ENCODE assay signal across 10 cellular contexts in genomic region chr6:75612921-75613534, GRCh38. TPM values are rescaled to one million over a fixed set of nuclear protein-coding genes. Genes with fewer than 3 reads are reported as not detected.
A peak's percentile ranks its signal among the peaks of the same experiment; 100 is the strongest.
DNase-seq lines count a peak whose midpoint lies in the region; ATAC-seq, FAIRE-seq and TF ChIP-seq lines count a peak whose summit lies in the region.
"Had no signal": no experiment of that assay in that cellular context is flagged by ENCODE, and none has a peak within 500 bp of the region (broad histone marks: within the 10 kb centered on the region; RNA-seq: fewer than 3 reads in every experiment).

No MANE protein-coding gene starts in this region.

- no peaks in the 10 kb centered on the region for H3K9me3 Mint-ChIP-seq in activated B cell treated with CpG ODN at 0.5 μM for 24 hours

- intact Hi-C loops in activated B cell treated with CpG ODN at 0.5 μM for 24 hours (cut with micrococcal nuclease) = loop anchor here (1.0 kb wide), 1 partner anchor 8 kb away; no protein-coding TSS in a partner anchor
- intact Hi-C loops in left cardiac atrium (cut with DNase I) = no loop called here
- intact Hi-C loops in lower leg skin (cut with DNase I; ENCODE audit: low total_unique reads) = no loop called here

- peak overlapping the region; percentile 35 for H3K4me3 Mint-ChIP-seq in activated B cell treated with CpG ODN at 0.5 μM for 24 hours

- CTCF ChIA-PET in activated B cell treated with CpG ODN at 0.5 μM for 24 hours (lab: Charles Lee) (no interaction called here), SK-N-SH (lab: Yijun Ruan, JAX) (no interaction called here)

- H3K27ac Mint-ChIP-seq in activated B cell treated with CpG ODN at 0.5 μM for 24 hours = no peak overlapping the region

- H3K79me2 ChIP-seq in SK-N-SH (ENCODE audit: insufficient read depth) = peaks cover 100% of the 10 kb centered on the region

- H3K27me3 ChIP-seq in skeletal muscle tissue (ENCODE audit: control insufficient read depth in 3 of 3, insufficient read depth in 3 of 3, low read length in 3 of 3) (no peaks in the 10 kb centered on the region), SK-N-SH (ENCODE audit: insufficient read depth) (no peaks in the 10 kb centered on the region)

- POLR2A ChIA-PET in activated B cell treated with CpG ODN at 0.5 μM for 24 hours (lab: Charles Lee) (interaction anchor here (0.6 to 4.6 kb wide), 3 partner anchors 11 to 368 kb away, joined by 3 to 38 read pairs (median 4); partner anchors contain the start of gene SENP6), SK-N-SH (lab: Yijun Ruan, JAX) (no interaction called here)

- WGBS in SK-N-SH (ENCODE audit: low lambda C conversion rate) = 84% methylated on average over 6 of the region's 8 CpGs
- WGBS in lower leg skin, 2 donors = 65 to 66% methylated on average over 8 of the region's 8 CpGs

- no peaks in the 10 kb centered on the region for H3K9me2 ChIP-seq in SK-N-SH

- H3K4me1 ChIP-seq in skeletal muscle tissue (ENCODE audit: control insufficient read depth in 3 of 3, insufficient read depth in 3 of 3, low read length in 3 of 3) (peaks cover 20 to 36% (median 24%) of the 10 kb centered on the region in 3 donors), SK-N-SH (ENCODE audit: control insufficient read depth in 1 of 2, insufficient read depth in 2 of 2, low read depth in 1 of 2, low read length in 1 of 2) (peaks cover 0 to 11% of the 10 kb centered on the region in 2 experiments; a peak in 2 of 4 replicates)

- H2AFZ ChIP-seq in SK-N-SH (ENCODE audit: low read depth) = no peak overlapping the region

- peaks cover 99% of the 10 kb centered on the region for H4K20me1 ChIP-seq in SK-N-SH (ENCODE audit: insufficient read depth)

- no peak overlapping the region for H3K9ac ChIP-seq in skeletal muscle tissue (ENCODE audit: low read depth in 1 of 3, low read length in 3 of 3)
- no peak overlapping the region for H3K9ac ChIP-seq in SK-N-SH

- DNase-seq in H54 (ENCODE audit: insufficient read length, low spot score) (no peak), activated B cell treated with CpG ODN at 0.5 μM for 24 hours (no peak), left cardiac atrium (no peak), SK-N-SH (no peak), dedifferentiated amniotic fluid mesenchymal stem cell (ENCODE audit: extremely low spot score) (no peak), lower leg skin (ENCODE audit: low spot score in 2 of 2) (no peak), NCI-H1092 treated with DMSO at 0.1 percent for 48 hours (lab: John Stamatoyannopoulos, UW) (no peak)
- DNase-seq: NCI-H446 treated with DMSO at 0.1 percent for 48 hours; stimulated activated CD4-positive, alpha-beta T cell treated with anti-CD3 and anti-CD28 coated beads, Interleukin-15, amount 100 ng/mL, for 24 hours had no signal

- H3K9me3 ChIP-seq in skeletal muscle tissue (ENCODE audit: control insufficient read depth in 3 of 3, low read length in 3 of 3) (no peaks in the 10 kb centered on the region), SK-N-SH (no peaks in the 10 kb centered on the region)

- ATAC-seq in activated B cell treated with CpG ODN at 0.5 μM for 24 hours (ENCODE audit: low read depth) (no peak), left cardiac atrium (peak; percentile 7 to 40)

- TF ChIP-seq RAD21 in SK-N-SH (IDR thresholded peaks at IDR 0.05; ENCODE audit: low read length) = no peak

- no peaks in the 10 kb centered on the region for H3K27me3 Mint-ChIP-seq in activated B cell treated with CpG ODN at 0.5 μM for 24 hours

- peaks cover 91% of the 10 kb centered on the region for H3K4me1 Mint-ChIP-seq in activated B cell treated with CpG ODN at 0.5 μM for 24 hours

- TF ChIP-seq CTCF in activated B cell treated with CpG ODN at 0.5 μM for 24 hours (IDR thresholded peaks at IDR 0.05) (no peak), SK-N-SH (IDR thresholded peaks at IDR 0.05) (no peak), lower leg skin (IDR thresholded peaks at IDR 0.05) (no peak)

- H3K27ac ChIP-seq in skeletal muscle tissue (ENCODE audit: low read depth, low read length) = peak overlapping the region; percentile 2
- H3K27ac ChIP-seq in SK-N-SH (ENCODE audit: low read depth in 2 of 2, low read length in 1 of 2) = no peak overlapping the region

- peaks cover 8% of the 10 kb centered on the region for H3F3A ChIP-seq in SK-N-SH (replicated peaks; ENCODE audit: insufficient read depth)

- TF ChIP-seq EP300 in SK-N-SH (IDR thresholded peaks at IDR 0.05; ENCODE audit: borderline replicate concordance in 1 of 2, low read depth in 1 of 2, low read length in 1 of 2) = no peak

- H3K4me2 ChIP-seq in SK-N-SH = no peak overlapping the region

- peak; percentile 41 for FAIRE-seq in H54 (lab: Jason Lieb, UNC)

- H3K36me3 ChIP-seq in skeletal muscle tissue (ENCODE audit: control insufficient read depth in 3 of 3, insufficient read depth in 3 of 3, low read length in 3 of 3) = no peaks in the 10 kb centered on the region
- peaks cover 0 to 7% of the 10 kb centered on the region in 2 experiments for H3K36me3 ChIP-seq in SK-N-SH (replicated peaks in 1 of 2; ENCODE audit: control insufficient read depth in 1 of 2, insufficient read depth in 2 of 2, low read length in 1 of 2)

- H3K4me3 ChIP-seq in skeletal muscle tissue (ENCODE audit: low read length in 3 of 3) (peak overlapping the region in 1 of 3 donors; percentile 54), SK-N-SH (ENCODE audit: low read depth in 2 of 2, low read length in 1 of 2) (no peak overlapping the region), lower leg skin (ENCODE audit: low read depth, poor library complexity, severe bottlenecking) (no peak overlapping the region)

- TF ChIP-seq POLR2A in H54 (IDR thresholded peaks at IDR 0.05; ENCODE audit: low read depth, low read length) (no peak), lower leg skin (IDR thresholded peaks at IDR 0.05) (no peak)

- H3K36me3 Mint-ChIP-seq in activated B cell treated with CpG ODN at 0.5 μM for 24 hours (ENCODE audit: low read depth) = peaks cover 9% of the 10 kb centered on the region

TF ChIP-seq in SK-N-SH, 30 proteins besides CTCF, POLR2A, EP300 and RAD21 (continues in another document):
- no peak for TF ChIP-seq ELF1 (IDR thresholded peaks at IDR 0.05)
- TF ChIP-seq USF1 (IDR thresholded peaks at IDR 0.05; ENCODE audit: borderline replicate concordance, low read depth) = no peak
- TF ChIP-seq TCF12 (IDR thresholded peaks at IDR 0.05) = no peak
- TF ChIP-seq FOXM1 (IDR thresholded peaks at IDR 0.05; ENCODE audit: low read depth) = no peak
- TF ChIP-seq SMC3 (IDR thresholded peaks at IDR 0.05; ENCODE audit: low read depth, low read length) = no peak
- TF ChIP-seq RFX5 (IDR thresholded peaks at IDR 0.05; ENCODE audit: low read length) = no peak
- no peak for TF ChIP-seq FOSL2 (IDR thresholded peaks at IDR 0.05; ENCODE audit: borderline replicate concordance, low read depth)
- TF ChIP-seq GABPA (IDR thresholded peaks at IDR 0.05; ENCODE audit: low read depth) = no peak
- TF ChIP-seq NRF1 (IDR thresholded peaks at IDR 0.05; ENCODE audit: low read depth, low read length) = no peak
- no peak for TF ChIP-seq JUND (IDR thresholded peaks at IDR 0.05)
- no peak for TF ChIP-seq POLR2AphosphoS5 (IDR thresholded peaks at IDR 0.05; ENCODE audit: low read depth, low read length)
- TF ChIP-seq MXI1 (IDR thresholded peaks at IDR 0.05; ENCODE audit: low read depth, low read length) = no peak
- TF ChIP-seq CHD2 (IDR thresholded peaks at IDR 0.05; ENCODE audit: low read length, partially characterized antibody) = no peak
- no peak for TF ChIP-seq REST (IDR thresholded peaks at IDR 0.05; ENCODE audit: low read depth, low read length)
- TF ChIP-seq, protein P1, sequence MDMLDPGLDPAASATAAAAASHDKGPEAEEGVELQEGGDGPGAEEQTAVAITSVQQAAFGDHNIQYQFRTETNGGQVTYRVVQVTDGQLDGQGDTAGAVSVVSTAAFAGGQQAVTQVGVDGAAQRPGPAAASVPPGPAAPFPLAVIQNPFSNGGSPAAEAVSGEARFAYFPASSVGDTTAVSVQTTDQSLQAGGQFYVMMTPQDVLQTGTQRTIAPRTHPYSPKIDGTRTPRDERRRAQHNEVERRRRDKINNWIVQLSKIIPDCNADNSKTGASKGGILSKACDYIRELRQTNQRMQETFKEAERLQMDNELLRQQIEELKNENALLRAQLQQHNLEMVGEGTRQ (IDR thresholded peaks at IDR 0.05; ENCODE audit: borderline replicate concordance, low read depth, low read length) = no peak

RNA-seq across cellular contexts. Expression of gene SENP6, which starts 11.3 kb away (rescaled TPM):
- 116 and 134 TPM in 2 replicates for total RNA-seq in activated B cell treated with CpG ODN at 0.5 μM for 24 hours
- total RNA-seq in left cardiac atrium = 10 to 100 TPM; 48.7 to 67.4 TPM
- total RNA-seq in skeletal muscle tissue = 91.3 TPM
- polyA plus RNA-seq in SK-N-SH (2012; rRNA removed) = 16.2 and 18.7 TPM in 2 replicates
- polyA plus RNA-seq in SK-N-SH (2012; cell fraction: cytosol; rRNA removed) = 21.4 and 29.5 TPM in 2 replicates
- 32.9 and 47.4 TPM in 2 replicates for polyA plus RNA-seq in SK-N-SH (2012; cell fraction: nucleus; rRNA removed)
- total RNA-seq in lower leg skin = 10 to 100 TPM; 55.4 to 80.0 (median 63.1) TPM
